ENCODE assay signal across 31 cellular contexts in the genomic region with DNA sequence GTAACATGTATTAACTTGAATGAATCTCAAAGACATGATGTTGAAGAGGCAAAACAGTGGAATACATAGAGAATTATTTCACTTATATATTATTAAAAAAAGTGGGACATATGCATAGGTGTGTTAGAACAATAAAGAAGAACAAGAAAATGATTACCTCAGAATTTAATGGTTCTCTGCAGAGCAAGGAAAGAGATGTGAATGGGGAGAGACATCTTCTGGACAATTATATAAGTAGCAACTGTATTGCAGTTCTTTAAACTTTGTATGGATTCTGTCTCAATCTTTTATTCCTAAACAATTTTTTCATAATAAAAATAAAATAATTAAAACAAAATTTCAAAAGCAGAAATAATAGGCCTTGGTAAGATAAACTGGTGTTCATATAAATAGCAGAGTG.
"Had no signal": no experiment of that assay in that cellular context is flagged by ENCODE, and none has a peak within 500 bp of the region (broad histone marks: within the 10 kb centered on the region; RNA-seq: fewer than 3 reads in every experiment).

No MANE protein-coding gene starts in this region.

- H3K36me3 Mint-ChIP-seq: activated CD4-positive, alpha-beta memory T cell treated with anti-CD3 and anti-CD28 coated beads for 36 hours; activated naive CD8-positive, alpha-beta T cell had no signal

- H3K36me3 ChIP-seq: brain microvascular endothelial cell, esophagus muscularis mucosa had no signal

- H3K4me3 ChIP-seq: esophagus muscularis mucosa had no signal

- H3K27me3 Mint-ChIP-seq: activated CD4-positive, alpha-beta memory T cell treated with anti-CD3 and anti-CD28 coated beads for 36 hours; activated CD4-positive, alpha-beta T cell treated with anti-CD3 and anti-CD28 coated beads for 36 hours; activated CD4-positive, alpha-beta T cell treated with anti-CD3 and anti-CD28 coated beads, Interleukin-2, amount 10 ng/mL, durations not matched to agents 24 days and 14 days; activated naive CD8-positive, alpha-beta T cell; activated T-cell treated with anti-CD3 and anti-CD28 coated beads, Interleukin-2, amount 50 U/mL, for 24 hours; effector memory CD8-positive, alpha-beta T cell; T-helper 17 cell had no signal

- H3K27ac ChIP-seq: brain microvascular endothelial cell, esophagus muscularis mucosa had no signal

- H3K27me3 ChIP-seq: brain microvascular endothelial cell, esophagus muscularis mucosa had no signal

- H3K4me1 Mint-ChIP-seq: activated CD4-positive, alpha-beta T cell treated with anti-CD3 and anti-CD28 coated beads for 36 hours; activated CD4-positive, alpha-beta T cell treated with anti-CD3 and anti-CD28 coated beads, Interleukin-2, amount 10 ng/mL, durations not matched to agents 24 days and 14 days; T-helper 17 cell had no signal

- H3K4me3 Mint-ChIP-seq: activated CD4-positive, alpha-beta memory T cell treated with anti-CD3 and anti-CD28 coated beads for 36 hours; activated CD4-positive, alpha-beta T cell treated with anti-CD3 and anti-CD28 coated beads for 36 hours; activated CD4-positive, alpha-beta T cell treated with anti-CD3 and anti-CD28 coated beads, Interleukin-2, amount 10 ng/mL, durations not matched to agents 24 days and 14 days; activated naive CD8-positive, alpha-beta T cell; activated T-cell treated with anti-CD3 and anti-CD28 coated beads, Interleukin-2, amount 50 U/mL, for 24 hours; activated T-cell treated with anti-CD3 and anti-CD28 coated beads, Interleukin-2, amount 50 U/mL, for 72 hours; effector memory CD8-positive, alpha-beta T cell; T-helper 17 cell; T-helper 2 cell treated with Interferon-gamma antibody and Interleukin-4, amounts not matched to agents 5 μg/mL and 100 μg/mL, for 36 hours had no signal

- H3K4me1 ChIP-seq: esophagus muscularis mucosa had no signal

- H3K27ac Mint-ChIP-seq: activated CD4-positive, alpha-beta memory T cell treated with anti-CD3 and anti-CD28 coated beads for 36 hours; activated CD4-positive, alpha-beta T cell treated with anti-CD3 and anti-CD28 coated beads for 36 hours; activated CD4-positive, alpha-beta T cell treated with anti-CD3 and anti-CD28 coated beads, Interleukin-2, amount 10 ng/mL, durations not matched to agents 24 days and 14 days; activated naive CD8-positive, alpha-beta T cell; activated T-cell treated with anti-CD3 and anti-CD28 coated beads, Interleukin-2, amount 50 U/mL, for 24 hours; activated T-cell treated with anti-CD3 and anti-CD28 coated beads, Interleukin-2, amount 50 U/mL, for 72 hours; effector memory CD8-positive, alpha-beta T cell; T-helper 17 cell; T-helper 2 cell treated with Interferon-gamma antibody and Interleukin-4, amounts not matched to agents 5 μg/mL and 100 μg/mL, for 36 hours had no signal

- ATAC-seq: activated CD4-positive, alpha-beta T cell treated with anti-CD3 and anti-CD28 coated beads for 36 hours; activated T-cell treated with anti-CD3 and anti-CD28 coated beads, Interleukin-2, amount 50 U/mL, for 72 hours; effector memory CD8-positive, alpha-beta T cell; T-helper 17 cell had no signal

- FAIRE-seq: astrocyte, colon had no signal

- H3K9me3 ChIP-seq: esophagus muscularis mucosa had no signal

- DNase-seq: activated CD4-positive, alpha-beta memory T cell treated with anti-CD3 and anti-CD28 coated beads for 36 hours; activated CD4-positive, alpha-beta T cell treated with anti-CD3 and anti-CD28 coated beads for 36 hours; activated CD4-positive, alpha-beta T cell treated with anti-CD3 and anti-CD28 coated beads, Interleukin-2, amount 10 ng/mL, durations not matched to agents 24 days and 14 days; activated CD4-positive, CD25-positive, alpha-beta regulatory T cell; activated CD4-positive, CD25-positive, alpha-beta regulatory T cell treated with anti-CD3 and anti-CD28 coated beads, Interleukin-2, amount 50 U/mL, for 72 hours; activated CD8-positive, alpha-beta memory T cell treated with anti-CD3 and anti-CD28 coated beads, Interleukin-2, amount 50 U/mL, for 48 hours; activated gamma-delta T cell treated with Interleukin-2 at 50 U/mL for 16 hours; activated naive CD4-positive, alpha-beta T cell treated with anti-CD3 and anti-CD28 coated beads, Interleukin-2, amount 50 U/mL, for 16 hours; activated naive CD4-positive, alpha-beta T cell treated with Interleukin-2 at 50 U/mL for 16 hours; activated T-cell treated with anti-CD3 and anti-CD28 coated beads for 4 hours; activated T-cell treated with anti-CD3 and anti-CD28 coated beads, Interleukin-2, amount 50 U/mL, for 24 hours; activated T-cell treated with anti-CD3 and anti-CD28 coated beads, Interleukin-2, amount 50 U/mL, for 72 hours; amniotic stem cell; anterior cingulate cortex; brain microvascular endothelial cell; caudate nucleus; cortex of kidney; dermis blood vessel endothelial cell; effector CD4-positive, alpha-beta T cell; effector memory CD8-positive, alpha-beta T cell; erythroblast; foreskin melanocyte; head of caudate nucleus; T-helper 1 cell; T-helper 17 cell; T1000 had no signal
